ENCODE assay signal across 9 cellular contexts in genomic region chr1:167043752-167044488, GRCh38. TPM values are rescaled to one million over a fixed set of nuclear protein-coding genes. Genes with fewer than 3 reads are reported as not detected.
DNase-seq lines count a peak whose midpoint lies in the region; ATAC-seq and TF ChIP-seq lines count a peak whose summit lies in the region.
"Had no signal": no experiment of that assay in that cellular context is flagged by ENCODE, and none has a peak within 500 bp of the region (broad histone marks: within the 10 kb centered on the region; RNA-seq: fewer than 3 reads in every experiment).

No MANE protein-coding gene starts in this region.

- H3K4me1 ChIP-seq in A673 (ENCODE audit: insufficient read depth, low read length, poor library complexity, severe bottlenecking) (peaks cover 6% of the 10 kb centered on the region), stomach (peaks cover 0 to 13% (median 3%) of the 10 kb centered on the region in 4 donors)
- H3K4me1 ChIP-seq: BLaER1 treated with 17β-estradiol and CSF1 and Interleukin-3, amounts not matched to agents 10 nM and 100 nM had no signal

- peak overlapping the region in 1 of 2 donors; percentile 83 for H3K27ac Mint-ChIP-seq in natural killer cell

- H3K36me3 Mint-ChIP-seq in natural killer cell = no peaks in the 10 kb centered on the region

- DNase-seq in A673 (ENCODE audit: low spot score) (peak; percentile 40), NCI-H446 treated with DMSO at 0.1 percent for 48 hours (lab: John Stamatoyannopoulos, UW) (peak; percentile 49), epithelial cell of prostate (ENCODE audit: low read depth, low spot score) (no peak), natural killer cell (peak; percentile 43), stomach (peak; percentile 87)
- DNase-seq in activated CD8-positive, alpha-beta memory T cell treated with anti-CD3 and anti-CD28 coated beads for 24 hours = peak; percentile 82

- H3K4me3 Mint-ChIP-seq in natural killer cell = peak overlapping the region; percentile 87

- BruUV-seq in A673 (replicated peaks; lab: Mats Ljungman, UMichigan) = no TSS peak

- no peak overlapping the region for H3K27ac ChIP-seq in A673 (ENCODE audit: low read depth, low read length, poor library complexity, severe bottlenecking)
- peak overlapping the region; percentile 13 for H3K27ac ChIP-seq in epithelial cell of prostate
- peak overlapping the region; percentile 29 to 71 (median 59) for H3K27ac ChIP-seq in stomach
- H3K27ac ChIP-seq: BLaER1 treated with 17β-estradiol and CSF1 and Interleukin-3, amounts not matched to agents 10 nM and 100 nM had no signal

- TF ChIP-seq CTCF in A673 (conservative IDR thresholded peaks at IDR 0.05; ENCODE audit: low read depth, low read length) (no peak), natural killer cell (IDR thresholded peaks at IDR 0.05) (no peak), stomach (IDR thresholded peaks at IDR 0.05) (no peak)

- H3K4me3 ChIP-seq in A673 (ENCODE audit: low read depth, low read length, poor library complexity, severe bottlenecking) = peak overlapping the region; percentile 23
- peak overlapping the region; percentile 37 to 39 (median 38) for H3K4me3 ChIP-seq in stomach
- H3K4me3 ChIP-seq: BLaER1 treated with 17β-estradiol and CSF1 and Interleukin-3, amounts not matched to agents 10 nM and 100 nM had no signal

- H3K9me3 Mint-ChIP-seq in natural killer cell = no peaks in the 10 kb centered on the region

- H3K4me1 Mint-ChIP-seq in natural killer cell = peaks cover 9 to 13% of the 10 kb centered on the region in 2 donors

- WGBS in stomach, 5 donors = 13 to 25% (median 22%) methylated on average over 20 to 21 of the region's 21 CpGs

- peaks cover 91% of the 10 kb centered on the region for H3K27me3 ChIP-seq in A673 (replicated peaks; ENCODE audit: insufficient read depth, low read depth, low read length, poor library complexity)
- peaks cover 0 to 3% (median 0%) of the 10 kb centered on the region in 3 donors for H3K27me3 ChIP-seq in stomach
- H3K27me3 ChIP-seq: BLaER1 treated with 17β-estradiol and CSF1 and Interleukin-3, amounts not matched to agents 10 nM and 100 nM had no signal

- H3K36me3 ChIP-seq in A673 (ENCODE audit: insufficient read depth, low read length, poor library complexity, severe bottlenecking) (no peaks in the 10 kb centered on the region), stomach (no peaks in the 10 kb centered on the region)
- H3K36me3 ChIP-seq: BLaER1 treated with 17β-estradiol and CSF1 and Interleukin-3, amounts not matched to agents 10 nM and 100 nM had no signal

- no peak for TF ChIP-seq EP300 in stomach (IDR thresholded peaks at IDR 0.05)

- TF ChIP-seq POLR2A in GM19099 (IDR thresholded peaks at IDR 0.05; ENCODE audit: extremely low read depth, insufficient read length, low read depth) = peak; percentile 21
- no peak for TF ChIP-seq POLR2A in stomach (IDR thresholded peaks at IDR 0.05)

- H3K27me3 Mint-ChIP-seq in natural killer cell (ENCODE audit: low read depth in 2 of 2) = peaks cover 20 to 31% of the 10 kb centered on the region in 2 donors

- H3K9me3 ChIP-seq in A673 (ENCODE audit: low read depth, low read length, poor library complexity, severe bottlenecking) (no peaks in the 10 kb centered on the region), stomach (no peaks in the 10 kb centered on the region)
- H3K9me3 ChIP-seq: BLaER1 treated with 17β-estradiol and CSF1 and Interleukin-3, amounts not matched to agents 10 nM and 100 nM had no signal

- POLR2A ChIA-PET in A673 (lab: Charles Lee; ENCODE audit: low non-redundant PET) = interaction anchor here (0.7 kb wide), 1 partner anchor 535 kb away, joined by 4 read pairs; no protein-coding TSS in a partner anchor

- intact Hi-C loops in A673 (cut with micrococcal nuclease; ENCODE audit: unreplicated experiment) (no loop called here), natural killer cell (cut with micrococcal nuclease) (loop anchor here (5.0 kb wide), 1 partner anchor 67 kb away; the partner anchor contains the start of gene ILDR2), stomach (cut with DNase I; ENCODE audit: low total_unique reads) (no loop called here)

- ATAC-seq in HG03280 (IDR thresholded peaks at IDR 0.05; ENCODE audit: unreplicated experiment) = peak; percentile 99
- ATAC-seq in natural killer cell = peak; percentile 83 to 97 (median 95)

- CTCF ChIA-PET in A673 (lab: Charles Lee) = interaction anchor here (0.7 to 0.8 kb wide), 2 partner anchors 15 to 176 kb away, joined by 6 to 7 read pairs; no protein-coding TSS in a partner anchor

RNA-seq across cellular contexts. Expression of gene GPA33, which starts 46.3 kb away (rescaled TPM):
- total RNA-seq in A673 (2021) (not detected in 2 replicates), natural killer cell (1 to 10 TPM; 2.9 to 4.6 (median 4.5) TPM), stomach (10 to 100 TPM in 1 of 5 donors, 1 to 10 TPM in 1, not detected in 3; 3.9 to 51.3 TPM)
- polyA plus RNA-seq in stomach = under 1 TPM in 2 of 3 donors, not detected in 1; 0.03 to 0.46 TPM

RNA-seq across cellular contexts. Expression of gene STYXL2, which starts 50.0 kb away (rescaled TPM):
- not detected in 2 replicates for total RNA-seq in A673 (2021)
- total RNA-seq in natural killer cell = not detected
- under 1 TPM in 1 of 5 donors, not detected in 4; 0.73 TPM for total RNA-seq in stomach
- polyA plus RNA-seq in stomach = not detected

RNA-seq across cellular contexts. Expression of gene MAEL, which starts 54.8 kb away (rescaled TPM):
- not detected in 2 replicates for total RNA-seq in A673 (2021)
- total RNA-seq in natural killer cell = under 1 TPM in 1 of 3 donors, not detected in 2; 0.19 TPM
- under 1 TPM in 2 of 5 donors, not detected in 3; 0.45 to 0.58 TPM for total RNA-seq in stomach
- polyA plus RNA-seq in stomach = 1 to 10 TPM in 1 of 3 donors, under 1 TPM in 1, not detected in 1; 0.08 to 1.1 TPM
